Comparison of ENCODE assay signal across 33 cellular contexts in the genomic region with DNA sequence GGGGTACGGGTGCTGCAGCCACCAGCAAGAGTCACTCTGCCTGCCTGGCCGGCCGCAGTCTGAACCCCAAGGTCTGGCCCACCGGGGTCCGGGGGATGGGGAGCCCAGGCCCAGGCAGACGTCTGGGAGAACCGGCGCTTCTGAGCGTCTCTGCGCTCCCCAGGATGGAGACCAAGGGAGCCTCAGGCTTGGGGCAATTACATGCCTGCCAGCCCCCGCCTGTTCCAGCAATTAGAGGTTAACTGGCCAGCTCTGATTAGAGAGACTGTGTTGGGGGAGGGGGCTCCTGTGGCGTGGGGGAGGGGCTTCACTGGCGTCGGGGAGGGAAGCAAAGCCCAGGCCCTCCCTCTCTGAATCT. TPM values are rescaled to one million over a fixed set of nuclear protein-coding genes. Genes with fewer than 3 reads are reported as not detected.
DNase-seq lines count a peak whose midpoint lies in the region; ATAC-seq, FAIRE-seq and TF ChIP-seq lines count a peak whose summit lies in the region.
"Had no signal": no experiment of that assay in that cellular context is flagged by ENCODE, and none has a peak within 500 bp of the region (broad histone marks: within the 10 kb centered on the region; RNA-seq: fewer than 3 reads in every experiment).

No MANE protein-coding gene starts in this region.

- no peak for TF ChIP-seq RAD21 in SK-N-SH (IDR thresholded peaks at IDR 0.05; ENCODE audit: low read length)

- no peak overlapping the region for H3K4me3 Mint-ChIP-seq in natural killer cell treated with Interleukin-12 subunit alpha and Interleukin-12 subunit beta and Interleukin-15 and Interleukin-18, amount 100 ng/mL, for 72 hours
- H3K4me3 Mint-ChIP-seq: activated T-helper 17 cell treated with anti-CD3 and anti-CD28 coated beads, Interleukin-2, amount 50 U/mL, for 72 hours; CD4-positive, alpha-beta T cell; HFFc6; immature natural killer cell had no signal

- H3K9me3 Mint-ChIP-seq in natural killer cell treated with Interleukin-12 subunit alpha and Interleukin-12 subunit beta and Interleukin-15 and Interleukin-18, amount 100 ng/mL, for 72 hours, result no peaks in the 10 kb centered on the region
- H3K9me3 Mint-ChIP-seq: activated T-helper 17 cell treated with anti-CD3 and anti-CD28 coated beads, Interleukin-2, amount 50 U/mL, for 72 hours; CD4-positive, alpha-beta T cell; HFFc6; immature natural killer cell had no signal

- no peak for FAIRE-seq in GM12891 (lab: Jason Lieb, UNC)
- FAIRE-seq: endometrium, GM12878 had no signal

- H3K27me3 ChIP-seq in SK-N-SH (ENCODE audit: insufficient read depth) (no peaks in the 10 kb centered on the region), iPS DF 6.9 (ENCODE audit: control insufficient read depth, insufficient read depth, low read length) (no peaks in the 10 kb centered on the region)
- H3K27me3 ChIP-seq: brain microvascular endothelial cell, right atrium auricular region, testis, uterus had no signal

- H3K27ac Mint-ChIP-seq in natural killer cell treated with Interleukin-12 subunit alpha and Interleukin-12 subunit beta and Interleukin-15 and Interleukin-18, amount 100 ng/mL, for 72 hours, result no peak overlapping the region
- H3K27ac Mint-ChIP-seq: activated naive CD4-positive, alpha-beta T cell treated with anti-CD3 and anti-CD28 coated beads, Interleukin-2, amount 50 U/mL, for 72 hours; activated T-helper 17 cell treated with anti-CD3 and anti-CD28 coated beads, Interleukin-2, amount 50 U/mL, for 72 hours; CD4-positive, alpha-beta T cell; HFFc6; immature natural killer cell had no signal

- 45% methylated on average over 3 of the region's 14 CpGs for WGBS in SK-N-SH (ENCODE audit: low lambda C conversion rate)
- no CpG with 5 or more reads among the region's 14 CpGs for WGBS in iPS DF 6.9 (ENCODE audit: insufficient coverage, insufficient read length)

- H3F3A ChIP-seq in SK-N-SH (replicated peaks; ENCODE audit: insufficient read depth), result peaks cover 4% of the 10 kb centered on the region

- H2AFZ ChIP-seq in SK-N-SH (ENCODE audit: low read depth), result no peak overlapping the region

- H4K20me1 ChIP-seq in SK-N-SH (ENCODE audit: insufficient read depth), result 0 out of 2 replicates have a peak, but pooled peaks cover 4% of the 10 kb centered on the region

- H3K36me3 Mint-ChIP-seq in natural killer cell treated with Interleukin-12 subunit alpha and Interleukin-12 subunit beta and Interleukin-15 and Interleukin-18, amount 100 ng/mL, for 72 hours, result peaks cover 5% of the 10 kb centered on the region
- H3K36me3 Mint-ChIP-seq: activated naive CD4-positive, alpha-beta T cell treated with anti-CD3 and anti-CD28 coated beads, Interleukin-2, amount 50 U/mL, for 72 hours had no signal

- no peaks in the 10 kb centered on the region for H3K4me1 Mint-ChIP-seq in natural killer cell treated with Interleukin-12 subunit alpha and Interleukin-12 subunit beta and Interleukin-15 and Interleukin-18, amount 100 ng/mL, for 72 hours (ENCODE audit: low read depth in 2 of 2)
- H3K4me1 Mint-ChIP-seq: immature natural killer cell had no signal

- no peak for TF ChIP-seq POLR2A in GM12891 (IDR thresholded peaks at IDR 0.05; ENCODE audit: low read depth, low read length)

- CTCF ChIA-PET in SK-N-SH (lab: Yijun Ruan, JAX), result no interaction called here

- no peak for TF ChIP-seq EP300 in SK-N-SH (IDR thresholded peaks at IDR 0.05; ENCODE audit: borderline replicate concordance in 1 of 2, low read depth in 1 of 2, low read length in 1 of 2)

- no peak overlapping the region for H3K9ac ChIP-seq in SK-N-SH

- H3K9me2 ChIP-seq in SK-N-SH, result no peaks in the 10 kb centered on the region

- H3K36me3 ChIP-seq in SK-N-SH (replicated peaks in 1 of 2; ENCODE audit: control insufficient read depth in 1 of 2, insufficient read depth in 2 of 2, low read length in 1 of 2) (peaks cover 7 to 15% of the 10 kb centered on the region in 2 experiments), iPS DF 6.9 (ENCODE audit: control insufficient read depth, insufficient read depth, low read length) (no peaks in the 10 kb centered on the region)
- H3K36me3 ChIP-seq: brain microvascular endothelial cell, esophagus squamous epithelium, heart left ventricle, right atrium auricular region, uterus had no signal

- no peak overlapping the region for H3K4me2 ChIP-seq in SK-N-SH

- H3K4me1 ChIP-seq in SK-N-SH (ENCODE audit: control insufficient read depth in 1 of 2, insufficient read depth in 2 of 2, low read depth in 1 of 2, low read length in 1 of 2) (no peaks in the 10 kb centered on the region), iPS DF 6.9 (ENCODE audit: control insufficient read depth, insufficient read depth, low read length) (no peaks in the 10 kb centered on the region)
- H3K4me1 ChIP-seq: foreskin keratinocyte, heart left ventricle, right atrium auricular region, testis, uterus had no signal

- DNase-seq in SK-N-SH (peak; percentile 47), NCI-H146 (lab: John Stamatoyannopoulos, UW) (peak; percentile 58), iPS DF 6.9 (ENCODE audit: low read depth, low spot score) (no peak), mesenteric fat pad (ENCODE audit: low spot score) (no peak), GM12891 (ENCODE audit: insufficient read length, low spot score) (no peak)
- DNase-seq in stimulated activated CD8-positive, alpha-beta memory T cell treated with anti-CD3 and anti-CD28 coated beads, Interleukin-4, amount 100 ng/mL, for 48 hours, result no peak
- DNase-seq in natural killer cell treated with Interleukin-12 subunit alpha and Interleukin-12 subunit beta and Interleukin-15 and Interleukin-18, amount 100 ng/mL, for 72 hours (ENCODE audit: low spot score), result no peak
- DNase-seq: activated CD4-positive, alpha-beta T cell treated with anti-CD3 and anti-CD28 coated beads for 48 hours; amygdala; brain microvascular endothelial cell; CD4-positive, alpha-beta T cell; esophagus squamous epithelium; foreskin keratinocyte; heart left ventricle; HFFc6; immature natural killer cell; left colon; NCI-H1092; NCI-H1930; NCI-H524; SIG-M5; stimulated activated CD4-positive, alpha-beta T cell treated with anti-CD3 and anti-CD28 coated beads, Interleukin-1b, Interleukin-23, amount 100 ng/mL, for 48 hours; stimulated activated naive CD8-positive, alpha-beta T cell treated with anti-CD3 and anti-CD28 coated beads, Interleukin-15, Interleukin-2, amounts not matched to agents 100 U/mL and 50 U/mL, for 24 hours; T1000; testis; uterus; WERI-Rb-1 had no signal

- no peak overlapping the region for H3K4me3 ChIP-seq in SK-N-SH (ENCODE audit: low read depth in 2 of 2, low read length in 1 of 2)
- H3K4me3 ChIP-seq in iPS DF 6.9 (ENCODE audit: low read length), result peak overlapping the region; percentile 10; the same call in 1 of the 2 replicates
- H3K4me3 ChIP-seq: esophagus squamous epithelium, GM12878, heart left ventricle, right atrium auricular region, uterus had no signal

- ATAC-seq in SK-N-SH treated with all-trans-retinoic acid at 6 μM for 48 hours, result no peak
- ATAC-seq in natural killer cell treated with Interleukin-12 subunit alpha and Interleukin-12 subunit beta and Interleukin-15 and Interleukin-18, amount 100 ng/mL, for 72 hours, result no peak
- ATAC-seq: activated T-helper 17 cell treated with anti-CD3 and anti-CD28 coated beads, Interleukin-2, amount 50 U/mL, for 72 hours; stimulated activated naive CD8-positive, alpha-beta T cell treated with anti-CD3 and anti-CD28 coated beads, Interleukin-15, Interleukin-2, amounts not matched to agents 100 U/mL and 50 U/mL, for 24 hours had no signal

- peaks cover 33 to 55% of the 10 kb centered on the region in 2 donors for H3K27me3 Mint-ChIP-seq in natural killer cell treated with Interleukin-12 subunit alpha and Interleukin-12 subunit beta and Interleukin-15 and Interleukin-18, amount 100 ng/mL, for 72 hours

- H3K9me3 ChIP-seq in SK-N-SH (no peaks in the 10 kb centered on the region), iPS DF 6.9 (ENCODE audit: control insufficient read depth, insufficient read depth, low read length) (no peaks in the 10 kb centered on the region)
- H3K9me3 ChIP-seq: esophagus squamous epithelium, heart left ventricle, right atrium auricular region, testis, uterus had no signal

- no peaks in the 10 kb centered on the region for H3K79me2 ChIP-seq in SK-N-SH (ENCODE audit: insufficient read depth)

- TF ChIP-seq CTCF in SK-N-SH (IDR thresholded peaks at IDR 0.05), result no peak

- H3K27ac ChIP-seq in SK-N-SH (ENCODE audit: low read depth in 2 of 2, low read length in 1 of 2) (no peak overlapping the region), iPS DF 6.9 (ENCODE audit: low read length) (no peak overlapping the region)
- H3K27ac ChIP-seq: brain microvascular endothelial cell, esophagus squamous epithelium, foreskin keratinocyte, heart left ventricle, right atrium auricular region, testis, uterus, WERI-Rb-1 had no signal

- POLR2A ChIA-PET in SK-N-SH (lab: Yijun Ruan, JAX), result interaction anchor here (0.6 kb wide), 1 partner anchor 10 kb away, joined by 3 read pairs; no protein-coding TSS in a partner anchor

TF ChIP-seq in SK-N-SH, 30 proteins besides CTCF, POLR2A, EP300 and RAD21 (continues in another document):
- no peak for TF ChIP-seq FOXJ3 (CRISPR knock-in tag; IDR thresholded peaks at IDR 0.05)
- no peak for TF ChIP-seq MXI1 (IDR thresholded peaks at IDR 0.05; ENCODE audit: low read depth, low read length)

TF ChIP-seq in SK-N-SH treated with all-trans-retinoic acid at 6 μM for 48 hours, 23 proteins besides CTCF, POLR2A, EP300 and RAD21 (continues in another document):
- TF ChIP-seq TOX (CRISPR knock-in tag; IDR thresholded peaks at IDR 0.05; ENCODE audit: borderline replicate concordance), result no peak
- no peak for TF ChIP-seq ZC3H10 (CRISPR knock-in tag; IDR thresholded peaks at IDR 0.05)
- no peak for TF ChIP-seq ZFP3 (CRISPR knock-in tag; IDR thresholded peaks at IDR 0.05)

TF ChIP-seq in GM12891, 5 proteins besides CTCF, POLR2A, EP300 and RAD21:
- no peak for TF ChIP-seq TAF1 (IDR thresholded peaks at IDR 0.05; ENCODE audit: low read depth, low read length)
- TF ChIP-seq POLR2AphosphoS5 (IDR thresholded peaks at IDR 0.05; ENCODE audit: low read depth, low read length), result no peak
- TF ChIP-seq POU2F2 (IDR thresholded peaks at IDR 0.05; ENCODE audit: low read depth, low read length), result no peak
- TF ChIP-seq SPI1 (IDR thresholded peaks at IDR 0.05; ENCODE audit: low read depth, low read length), result no peak
- no peak for TF ChIP-seq PAX5 (IDR thresholded peaks at IDR 0.05; ENCODE audit: insufficient read depth, low read length, severe bottlenecking)

RNA-seq across cellular contexts. Expression of gene MEIS3, which starts 11.9 kb away (rescaled TPM):
- polyA plus RNA-seq in SK-N-SH (2012; rRNA removed), result 61.0 and 69.8 TPM in 2 replicates
- 34.6 and 50.3 TPM in 2 replicates for polyA plus RNA-seq in SK-N-SH (2012; cell fraction: cytosol; rRNA removed)
- polyA plus RNA-seq in SK-N-SH (2012; cell fraction: nucleus; rRNA removed), result 160 and 191 TPM in 2 replicates
- 15.9 TPM for total RNA-seq in mesenteric fat pad
- polyA plus RNA-seq in GM12891 (2012; ENCODE audit: low read depth, missing spikeins), result not detected
- not detected for total RNA-seq in natural killer cell treated with Interleukin-12 subunit alpha and Interleukin-12 subunit beta and Interleukin-15 and Interleukin-18, amount 100 ng/mL, for 72 hours
- total RNA-seq: GM12878 had no signal
- polyA plus RNA-seq: immature natural killer cell had no signal

RNA-seq across cellular contexts. Expression of gene DHX34, which starts 58.3 kb away (rescaled TPM):
- polyA plus RNA-seq in SK-N-SH (2012; rRNA removed), result 14.8 and 16.4 TPM in 2 replicates
- polyA plus RNA-seq in SK-N-SH (2012; cell fraction: cytosol; rRNA removed), result 5.0 and 8.5 TPM in 2 replicates
- polyA plus RNA-seq in SK-N-SH (2012; cell fraction: nucleus; rRNA removed), result 72.7 and 84.6 TPM in 2 replicates
- 13.2 TPM for total RNA-seq in mesenteric fat pad
- 8.2 TPM for polyA plus RNA-seq in GM12891 (2012; ENCODE audit: low read depth, missing spikeins)
- 10 to 100 TPM; 17.7 to 43.9 TPM for total RNA-seq in natural killer cell treated with Interleukin-12 subunit alpha and Interleukin-12 subunit beta and Interleukin-15 and Interleukin-18, amount 100 ng/mL, for 72 hours

Comparison
In these comparisons a context has a peak if more than half of its experiments do, and no peak if none do; other contexts are left out.
1. DNase-seq: peak in SK-N-SH (single experiment) and NCI-H146 (single experiment); none in iPS DF 6.9 (single experiment), mesenteric fat pad (single experiment), GM12891 (single experiment), stimulated activated CD8-positive, alpha-beta memory T cell treated with anti-CD3 and anti-CD28 coated beads, Interleukin-4, amount 100 ng/mL, for 48 hours (single experiment) and natural killer cell treated with Interleukin-12 subunit alpha and Interleukin-12 subunit beta and Interleukin-15 and Interleukin-18, amount 100 ng/mL, for 72 hours (single experiment).
2. RNA of gene MEIS3, which starts 11.9 kb away (total RNA-seq): 15.9 TPM in mesenteric fat pad (single experiment); not detected in natural killer cell treated with Interleukin-12 subunit alpha and Interleukin-12 subunit beta and Interleukin-15 and Interleukin-18, amount 100 ng/mL, for 72 hours; every median in the first group is over 10 times any median in the second.